1 cellular context compared by ENCODE assay signal in the genomic region with DNA sequence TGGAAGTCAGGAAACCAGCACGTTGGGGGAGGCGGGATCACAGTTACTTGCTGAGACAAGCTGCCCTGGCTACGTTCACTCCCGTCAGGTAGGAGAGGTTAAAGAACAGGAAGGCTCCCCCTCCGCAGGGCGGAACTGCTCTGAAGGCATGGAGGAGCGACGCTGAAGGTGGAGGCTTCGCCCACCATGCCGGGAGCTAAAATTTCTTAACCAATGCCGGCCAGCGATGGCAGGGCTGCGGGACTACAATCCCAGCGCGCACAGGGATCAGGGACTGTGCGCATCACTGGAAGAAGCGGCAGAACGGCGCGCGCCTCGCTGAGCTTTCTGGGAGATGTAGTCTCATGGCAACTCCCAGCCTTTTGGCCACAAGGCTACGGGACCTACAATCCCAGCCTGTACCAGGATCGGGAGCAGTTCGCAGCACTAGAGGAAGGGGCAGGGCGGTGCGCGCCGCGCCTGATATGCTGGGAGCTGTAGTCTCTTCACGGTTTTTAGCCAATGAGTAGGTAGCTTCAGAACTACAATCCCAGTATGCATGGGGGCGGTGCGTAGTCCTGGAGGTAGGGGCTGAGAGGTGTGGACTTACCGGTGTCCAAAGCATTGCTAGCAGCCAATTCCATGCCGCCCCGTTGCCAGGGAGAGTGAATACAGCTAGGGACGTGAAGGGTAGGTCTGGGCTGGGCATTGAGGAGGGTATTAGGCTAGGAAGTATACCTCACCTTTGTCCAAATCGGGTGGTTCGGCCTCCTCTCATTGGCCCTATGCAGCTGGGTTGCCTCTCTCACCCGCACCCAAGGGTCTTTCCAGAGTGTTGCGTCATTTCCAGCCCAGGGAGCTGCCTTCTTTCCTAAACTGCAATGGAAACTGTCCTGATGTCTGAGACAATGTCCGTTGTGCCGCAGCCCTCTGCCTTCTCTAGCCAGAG.
TF ChIP-seq lines count a peak whose summit lies in the region.

No MANE protein-coding gene starts in this region.

TF ChIP-seq in HEK293, 187 proteins besides CTCF, POLR2A, EP300 and RAD21 (continued from another document):
- TF ChIP-seq IKZF3 (tag by site-specific recombination; IDR thresholded peaks at IDR 0.05) (peak; percentile 91), ZNF596 (tag by site-specific recombination; IDR thresholded peaks at IDR 0.05) (no peak), ZNF777 (tag by site-specific recombination; IDR thresholded peaks at IDR 0.05; ENCODE audit: borderline replicate concordance) (no peak), GFI1B (tag by site-specific recombination; IDR thresholded peaks at IDR 0.05) (no peak), ZNF423 (tag by site-specific recombination; IDR thresholded peaks at IDR 0.05) (0 out of 2 replicates have a peak, but pooled peaks have one; percentile 44), ZNF654 (tag by site-specific recombination; IDR thresholded peaks at IDR 0.05; ENCODE audit: low read depth) (no peak), FEZF1 (tag by site-specific recombination; IDR thresholded peaks at IDR 0.05) (no peak), GLI2 (tag by site-specific recombination; IDR thresholded peaks at IDR 0.05; ENCODE audit: borderline replicate concordance, low read depth) (no peak), ZNF169 (tag by site-specific recombination; IDR thresholded peaks at IDR 0.05) (no peak), KLF9 (tag by site-specific recombination; IDR thresholded peaks at IDR 0.05; ENCODE audit: low read depth) (no peak), ZEB2 (tag by site-specific recombination; IDR thresholded peaks at IDR 0.05) (no peak), MYNN (tag by site-specific recombination; IDR thresholded peaks at IDR 0.05; ENCODE audit: borderline replicate concordance) (no peak), ZNF473 (tag by site-specific recombination; IDR thresholded peaks at IDR 0.05) (no peak), WT1 (tag by site-specific recombination; IDR thresholded peaks at IDR 0.05) (no peak), ZNF571 (tag by site-specific recombination; IDR thresholded peaks at IDR 0.05) (no peak), ZNF48 (tag by site-specific recombination; IDR thresholded peaks at IDR 0.05) (no peak), KLF10 (tag by site-specific recombination; IDR thresholded peaks at IDR 0.05) (no peak), ZNF624 (tag by site-specific recombination; IDR thresholded peaks at IDR 0.05) (no peak), YY2 (tag by site-specific recombination; IDR thresholded peaks at IDR 0.05) (no peak), ZNF529 (tag by site-specific recombination; IDR thresholded peaks at IDR 0.05; ENCODE audit: insufficient replicate concordance) (no peak), ZNF292 (tag by site-specific recombination; IDR thresholded peaks at IDR 0.05; ENCODE audit: borderline replicate concordance, low read depth) (no peak), ZFP37 (tag by site-specific recombination; IDR thresholded peaks at IDR 0.05) (no peak), ZNF391 (tag by site-specific recombination; IDR thresholded peaks at IDR 0.05; ENCODE audit: borderline replicate concordance, low read depth) (no peak), ZNF10 (tag by site-specific recombination; IDR thresholded peaks at IDR 0.05) (no peak), ZFP3 (tag by site-specific recombination; IDR thresholded peaks at IDR 0.05; ENCODE audit: low read depth) (no peak), ZNF76 (tag by site-specific recombination; IDR thresholded peaks at IDR 0.05; ENCODE audit: borderline replicate concordance, low read depth) (peak; percentile 92), ZNF747 (tag by site-specific recombination; IDR thresholded peaks at IDR 0.05) (no peak), SP3 (tag by site-specific recombination; IDR thresholded peaks at IDR 0.05) (peak; percentile 81), ZNF175 (tag by site-specific recombination; IDR thresholded peaks at IDR 0.05) (no peak), ZNF785 (tag by site-specific recombination; IDR thresholded peaks at IDR 0.05) (no peak)
- TF ChIP-seq, protein P1, sequence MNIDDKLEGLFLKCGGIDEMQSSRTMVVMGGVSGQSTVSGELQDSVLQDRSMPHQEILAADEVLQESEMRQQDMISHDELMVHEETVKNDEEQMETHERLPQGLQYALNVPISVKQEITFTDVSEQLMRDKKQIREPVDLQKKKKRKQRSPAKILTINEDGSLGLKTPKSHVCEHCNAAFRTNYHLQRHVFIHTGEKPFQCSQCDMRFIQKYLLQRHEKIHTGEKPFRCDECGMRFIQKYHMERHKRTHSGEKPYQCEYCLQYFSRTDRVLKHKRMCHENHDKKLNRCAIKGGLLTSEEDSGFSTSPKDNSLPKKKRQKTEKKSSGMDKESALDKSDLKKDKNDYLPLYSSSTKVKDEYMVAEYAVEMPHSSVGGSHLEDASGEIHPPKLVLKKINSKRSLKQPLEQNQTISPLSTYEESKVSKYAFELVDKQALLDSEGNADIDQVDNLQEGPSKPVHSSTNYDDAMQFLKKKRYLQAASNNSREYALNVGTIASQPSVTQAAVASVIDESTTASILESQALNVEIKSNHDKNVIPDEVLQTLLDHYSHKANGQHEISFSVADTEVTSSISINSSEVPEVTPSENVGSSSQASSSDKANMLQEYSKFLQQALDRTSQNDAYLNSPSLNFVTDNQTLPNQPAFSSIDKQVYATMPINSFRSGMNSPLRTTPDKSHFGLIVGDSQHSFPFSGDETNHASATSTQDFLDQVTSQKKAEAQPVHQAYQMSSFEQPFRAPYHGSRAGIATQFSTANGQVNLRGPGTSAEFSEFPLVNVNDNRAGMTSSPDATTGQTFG (tag by site-specific recombination; IDR thresholded peaks at IDR 0.05; ENCODE audit: borderline replicate concordance) = no peak
- TF ChIP-seq, protein P2, sequence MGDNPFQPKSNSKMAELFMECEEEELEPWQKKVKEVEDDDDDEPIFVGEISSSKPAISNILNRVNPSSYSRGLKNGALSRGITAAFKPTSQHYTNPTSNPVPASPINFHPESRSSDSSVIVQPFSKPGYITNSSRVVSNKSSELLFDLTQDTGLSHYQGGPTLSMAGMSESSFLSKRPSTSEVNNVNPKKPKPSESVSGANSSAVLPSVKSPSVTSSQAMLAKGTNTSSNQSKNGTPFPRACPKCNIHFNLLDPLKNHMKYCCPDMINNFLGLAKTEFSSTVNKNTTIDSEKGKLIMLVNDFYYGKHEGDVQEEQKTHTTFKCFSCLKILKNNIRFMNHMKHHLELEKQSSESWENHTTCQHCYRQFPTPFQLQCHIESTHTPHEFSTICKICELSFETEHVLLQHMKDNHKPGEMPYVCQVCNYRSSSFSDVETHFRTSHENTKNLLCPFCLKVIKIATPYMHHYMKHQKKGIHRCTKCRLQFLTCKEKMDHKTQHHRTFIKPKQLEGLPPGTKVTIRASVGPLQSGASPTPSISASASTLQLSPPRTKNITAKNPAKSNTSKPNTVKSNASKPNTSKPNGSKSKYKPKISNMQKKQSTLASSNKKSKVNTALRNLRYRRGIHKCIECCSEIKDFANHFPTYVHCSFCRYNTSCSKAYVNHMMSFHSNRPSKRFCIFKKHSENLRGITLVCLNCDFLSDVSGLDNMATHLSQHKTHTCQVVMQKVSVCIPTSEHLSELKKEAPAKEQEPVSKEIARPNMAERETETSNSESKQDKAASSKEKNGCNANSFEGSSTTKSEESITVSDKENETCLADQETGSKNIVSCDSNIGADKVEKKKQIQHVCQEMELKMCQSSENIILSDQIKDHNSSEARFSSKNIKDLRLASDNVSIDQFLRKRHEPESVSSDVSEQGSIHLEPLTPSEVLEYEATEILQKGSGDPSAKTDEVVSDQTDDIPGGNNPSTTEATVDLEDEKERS (tag by site-specific recombination; IDR thresholded peaks at IDR 0.05) = no peak
- TF ChIP-seq, protein P3, sequence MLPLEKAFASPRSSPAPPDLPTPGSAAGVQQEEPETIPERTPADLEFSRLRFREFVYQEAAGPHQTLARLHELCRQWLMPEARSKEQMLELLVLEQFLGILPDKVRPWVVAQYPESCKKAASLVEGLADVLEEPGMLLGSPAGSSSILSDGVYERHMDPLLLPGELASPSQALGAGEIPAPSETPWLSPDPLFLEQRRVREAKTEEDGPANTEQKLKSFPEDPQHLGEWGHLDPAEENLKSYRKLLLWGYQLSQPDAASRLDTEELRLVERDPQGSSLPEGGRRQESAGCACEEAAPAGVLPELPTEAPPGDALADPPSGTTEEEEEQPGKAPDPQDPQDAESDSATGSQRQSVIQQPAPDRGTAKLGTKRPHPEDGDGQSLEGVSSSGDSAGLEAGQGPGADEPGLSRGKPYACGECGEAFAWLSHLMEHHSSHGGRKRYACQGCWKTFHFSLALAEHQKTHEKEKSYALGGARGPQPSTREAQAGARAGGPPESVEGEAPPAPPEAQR (tag by site-specific recombination; IDR thresholded peaks at IDR 0.05) = no peak
- TF ChIP-seq, protein P4, sequence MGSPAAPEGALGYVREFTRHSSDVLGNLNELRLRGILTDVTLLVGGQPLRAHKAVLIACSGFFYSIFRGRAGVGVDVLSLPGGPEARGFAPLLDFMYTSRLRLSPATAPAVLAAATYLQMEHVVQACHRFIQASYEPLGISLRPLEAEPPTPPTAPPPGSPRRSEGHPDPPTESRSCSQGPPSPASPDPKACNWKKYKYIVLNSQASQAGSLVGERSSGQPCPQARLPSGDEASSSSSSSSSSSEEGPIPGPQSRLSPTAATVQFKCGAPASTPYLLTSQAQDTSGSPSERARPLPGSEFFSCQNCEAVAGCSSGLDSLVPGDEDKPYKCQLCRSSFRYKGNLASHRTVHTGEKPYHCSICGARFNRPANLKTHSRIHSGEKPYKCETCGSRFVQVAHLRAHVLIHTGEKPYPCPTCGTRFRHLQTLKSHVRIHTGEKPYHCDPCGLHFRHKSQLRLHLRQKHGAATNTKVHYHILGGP (tag by site-specific recombination; IDR thresholded peaks at IDR 0.05) = no peak
- TF ChIP-seq, protein P5, sequence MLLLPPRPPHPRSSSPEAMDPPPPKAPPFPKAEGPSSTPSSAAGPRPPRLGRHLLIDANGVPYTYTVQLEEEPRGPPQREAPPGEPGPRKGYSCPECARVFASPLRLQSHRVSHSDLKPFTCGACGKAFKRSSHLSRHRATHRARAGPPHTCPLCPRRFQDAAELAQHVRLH (tag by site-specific recombination; IDR thresholded peaks at IDR 0.05) = peak; percentile 42
TF ChIP-seq in HEK293: peak in this region for 20.
